ENCODE assay signal across 8 cellular contexts in the genomic region with DNA sequence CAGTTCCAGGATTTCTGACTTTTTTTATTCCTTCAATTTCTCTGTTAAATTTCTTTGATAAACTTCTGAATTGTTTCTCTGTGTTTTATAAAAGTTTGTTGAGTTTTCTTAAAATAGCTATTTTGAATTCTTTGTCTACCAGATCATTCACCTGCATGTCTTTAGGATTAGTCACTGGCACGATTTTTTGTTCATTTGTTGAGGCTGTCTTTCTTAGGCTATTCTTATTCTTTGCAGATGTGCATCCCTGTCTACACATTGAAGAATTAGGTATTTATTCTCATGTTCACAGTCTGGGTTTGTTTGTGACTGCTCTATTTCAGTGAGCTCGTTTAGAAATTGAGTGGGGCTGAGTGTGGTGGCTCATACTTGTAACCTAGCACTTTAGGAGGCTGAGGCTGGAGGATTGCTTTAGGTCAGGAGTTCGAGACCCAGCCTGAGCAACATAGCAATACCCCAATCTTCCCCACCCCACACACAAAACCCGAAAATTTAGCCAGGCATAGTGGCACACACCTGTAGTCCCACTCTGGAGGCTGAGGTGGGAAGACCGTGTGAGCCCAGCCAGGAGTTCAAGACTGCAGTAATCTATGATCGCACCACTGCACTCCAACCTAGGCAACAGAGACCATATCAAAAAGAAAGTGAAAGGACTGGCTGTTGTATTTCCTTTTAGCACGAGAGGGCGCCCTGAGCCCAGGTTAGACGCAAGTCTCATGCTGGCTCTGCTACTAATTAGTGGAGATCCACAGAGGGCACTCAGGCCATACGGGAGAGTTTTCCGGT. TPM values are rescaled to one million over a fixed set of nuclear protein-coding genes. Genes with fewer than 3 reads are reported as not detected.
DNase-seq lines count a peak whose midpoint lies in the region; ATAC-seq and TF ChIP-seq lines count a peak whose summit lies in the region.

No MANE protein-coding gene starts in this region.

- H3K36me3 ChIP-seq in MG63 = no peaks in the 10 kb centered on the region

- H3K27ac Mint-ChIP-seq in activated naive CD8-positive, alpha-beta T cell = no peak overlapping the region

- ATAC-seq in SK-N-SH treated with all-trans-retinoic acid at 6 μM for 48 hours = peak; percentile 98
- peak; percentile 86 to 92 for ATAC-seq in left cardiac atrium

- H3K4me1 Mint-ChIP-seq in activated naive CD8-positive, alpha-beta T cell (ENCODE audit: low read depth) = peaks cover 7% of the 10 kb centered on the region

- no peaks in the 10 kb centered on the region for H3K27me3 Mint-ChIP-seq in activated naive CD8-positive, alpha-beta T cell

- H3K27me3 ChIP-seq in MG63 = no peaks in the 10 kb centered on the region

- H3K4me3 ChIP-seq in MG63 = peak overlapping the region; percentile 34

- peaks cover 4% of the 10 kb centered on the region for H3K9me3 Mint-ChIP-seq in activated naive CD8-positive, alpha-beta T cell (ENCODE audit: low read depth)

- DNase-seq in GF-D8 (lab: John Stamatoyannopoulos, UW) = peak; percentile 30
- DNase-seq in H4 (ENCODE audit: low spot score) = peak; percentile 65
- peak; percentile 36 for DNase-seq in MG63
- DNase-seq in left cardiac atrium = peak; percentile 53
- DNase-seq in renal cortical epithelial cell (ENCODE audit: low read depth) = peak; percentile 45
- no peak for DNase-seq in HuH-7.5 (ENCODE audit: low spot score)

- H3K4me3 Mint-ChIP-seq in activated naive CD8-positive, alpha-beta T cell = peak overlapping the region; percentile 79

- no peaks in the 10 kb centered on the region for H3K9me3 ChIP-seq in MG63

- H3K36me3 Mint-ChIP-seq in activated naive CD8-positive, alpha-beta T cell = no peaks in the 10 kb centered on the region

- intact Hi-C loops in left cardiac atrium (cut with DNase I) = loop anchor here in 1 of 2 donors (5.0 kb wide), 1 partner anchor 77 kb away; no protein-coding TSS in a partner anchor

TF ChIP-seq in SK-N-SH treated with all-trans-retinoic acid at 6 μM for 48 hours, 23 proteins besides CTCF, POLR2A, EP300 and RAD21:
- TF ChIP-seq CSDC2 (CRISPR knock-in tag; IDR thresholded peaks at IDR 0.05) (no peak), ZNF70 (CRISPR knock-in tag; IDR thresholded peaks at IDR 0.05) (no peak), OSR1 (CRISPR knock-in tag; IDR thresholded peaks at IDR 0.05) (no peak), TSHZ2 (CRISPR knock-in tag; IDR thresholded peaks at IDR 0.05) (no peak), PPARA (CRISPR knock-in tag; IDR thresholded peaks at IDR 0.05; ENCODE audit: borderline replicate concordance) (no peak), ZNF8 (CRISPR knock-in tag; IDR thresholded peaks at IDR 0.05) (no peak), ESRRG (CRISPR knock-in tag; IDR thresholded peaks at IDR 0.05) (no peak), CREB5 (CRISPR knock-in tag; IDR thresholded peaks at IDR 0.05; ENCODE audit: low read depth) (no peak), ARNTL (CRISPR knock-in tag; IDR thresholded peaks at IDR 0.05; ENCODE audit: borderline replicate concordance, low read depth) (no peak), RARB (CRISPR knock-in tag; IDR thresholded peaks at IDR 0.05) (no peak), GLIS3 (CRISPR knock-in tag; IDR thresholded peaks at IDR 0.05) (no peak), TOX (CRISPR knock-in tag; IDR thresholded peaks at IDR 0.05; ENCODE audit: borderline replicate concordance) (no peak)
- TF ChIP-seq, protein P1, sequence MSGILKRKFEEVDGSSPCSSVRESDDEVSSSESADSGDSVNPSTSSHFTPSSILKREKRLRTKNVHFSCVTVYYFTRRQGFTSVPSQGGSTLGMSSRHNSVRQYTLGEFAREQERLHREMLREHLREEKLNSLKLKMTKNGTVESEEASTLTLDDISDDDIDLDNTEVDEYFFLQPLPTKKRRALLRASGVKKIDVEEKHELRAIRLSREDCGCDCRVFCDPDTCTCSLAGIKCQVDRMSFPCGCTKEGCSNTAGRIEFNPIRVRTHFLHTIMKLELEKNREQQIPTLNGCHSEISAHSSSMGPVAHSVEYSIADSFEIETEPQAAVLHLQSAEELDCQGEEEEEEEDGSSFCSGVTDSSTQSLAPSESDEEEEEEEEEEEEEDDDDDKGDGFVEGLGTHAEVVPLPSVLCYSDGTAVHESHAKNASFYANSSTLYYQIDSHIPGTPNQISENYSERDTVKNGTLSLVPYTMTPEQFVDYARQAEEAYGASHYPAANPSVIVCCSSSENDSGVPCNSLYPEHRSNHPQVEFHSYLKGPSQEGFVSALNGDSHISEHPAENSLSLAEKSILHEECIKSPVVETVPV (CRISPR knock-in tag; IDR thresholded peaks at IDR 0.05) = no peak

RNA-seq across cellular contexts. Expression of gene F8, which starts 42.0 kb away (rescaled TPM):
- 2.5 and 2.8 TPM in 2 replicates for total RNA-seq in H4 (2014; rRNA removed; shearing (Covaris generic))
- 5.6 and 7.4 TPM in 2 replicates for total RNA-seq in MG63 (2014; rRNA removed; shearing (Covaris generic); ENCODE audit: low replicate concordance)
- 10 to 100 TPM; 45.7 to 53.6 TPM for total RNA-seq in left cardiac atrium
- 4.7 and 5.2 TPM in 2 replicates for total RNA-seq in renal cortical epithelial cell

RNA-seq across cellular contexts. Expression of gene FUNDC2, which starts 46.1 kb away (rescaled TPM):
- 61.2 and 73.0 TPM in 2 replicates for total RNA-seq in H4 (2014; rRNA removed; shearing (Covaris generic))
- total RNA-seq in MG63 (2014; rRNA removed; shearing (Covaris generic); ENCODE audit: low replicate concordance) = 61.9 and 104 TPM in 2 replicates
- total RNA-seq in left cardiac atrium (100 to 1,000 TPM; 268 to 283 TPM), renal cortical epithelial cell (39.9 and 59.4 TPM in 2 replicates)
